ENCODE assay signal across 8 cellular contexts in genomic region chr12:6532051-6532926, GRCh38. TPM values are rescaled to one million over a fixed set of nuclear protein-coding genes. Genes with fewer than 3 reads are reported as not detected.
DNase-seq lines count a peak whose midpoint lies in the region; ATAC-seq and TF ChIP-seq lines count a peak whose summit lies in the region.

No MANE protein-coding gene starts in this region.

- H3K27me3 Mint-ChIP-seq in dendritic cell treated with granulocyte-macrophage colony-stimulating factor and Interleukin-4, amounts not matched to agents 40 ng/mL and 50 ng/mL, for 4 days: no peaks in the 10 kb centered on the region

- no peaks in the 10 kb centered on the region for H3K9me3 ChIP-seq in right lobe of liver

- H3K9me3 Mint-ChIP-seq in dendritic cell treated with granulocyte-macrophage colony-stimulating factor and Interleukin-4, amounts not matched to agents 40 ng/mL and 50 ng/mL, for 4 days: no peaks in the 10 kb centered on the region

- 2% methylated on average over 9 of the region's 20 CpGs for WGBS in right lobe of liver (ENCODE audit: insufficient coverage, low coverage, low lambda C conversion rate, missing lambda C conversion rate)

- peaks cover 90% of the 10 kb centered on the region for H3K36me3 Mint-ChIP-seq in dendritic cell treated with granulocyte-macrophage colony-stimulating factor and Interleukin-4, amounts not matched to agents 40 ng/mL and 50 ng/mL, for 4 days (ENCODE audit: low read depth)

- peaks cover 5 to 32% (median 20%) of the 10 kb centered on the region in 4 donors for H3K4me1 ChIP-seq in right lobe of liver

- ATAC-seq in GM21529 (IDR thresholded peaks at IDR 0.05; ENCODE audit: unreplicated experiment) (peak; percentile 25), right lobe of liver (peak; percentile 11 to 37 (median 25)), GM21381 (IDR thresholded peaks at IDR 0.05; ENCODE audit: unreplicated experiment) (no peak)

- H3K27ac Mint-ChIP-seq in dendritic cell treated with granulocyte-macrophage colony-stimulating factor and Interleukin-4, amounts not matched to agents 40 ng/mL and 50 ng/mL, for 4 days: peak overlapping the region; percentile 87

- peaks cover 7 to 54% (median 18%) of the 10 kb centered on the region in 4 donors for H3K36me3 ChIP-seq in right lobe of liver

- intact Hi-C loops in dendritic cell treated with granulocyte-macrophage colony-stimulating factor and Interleukin-4, amounts not matched to agents 40 ng/mL and 50 ng/mL, for 4 days (cut with micrococcal nuclease): loop anchor here (5.0 to 10.0 kb wide), 2 partner anchors 57 to 210 kb away; partner anchors contain the start of gene VAMP1
- intact Hi-C loops in right lobe of liver (cut with DNase I): loop anchor here in 1 of 2 donors (10.0 kb wide), 1 partner anchor 197 kb away; no protein-coding TSS in a partner anchor

- TF ChIP-seq POLR2A in right lobe of liver (IDR thresholded peaks at IDR 0.05): peak; percentile 55

- H3K4me3 Mint-ChIP-seq in dendritic cell treated with granulocyte-macrophage colony-stimulating factor and Interleukin-4, amounts not matched to agents 40 ng/mL and 50 ng/mL, for 4 days: peak overlapping the region; percentile 91

- peak overlapping the region; percentile 82 to 99 (median 88) for H3K4me3 ChIP-seq in right lobe of liver

- H3K27ac ChIP-seq in right lobe of liver: peak overlapping the region; percentile 93 to 97 (median 95)

- no peak for TF ChIP-seq CTCF in right lobe of liver (IDR thresholded peaks at IDR 0.05)

- no peaks in the 10 kb centered on the region for H3K27me3 ChIP-seq in right lobe of liver

- DNase-seq in AML-193 (lab: John Stamatoyannopoulos, UW): peak; percentile 83 to 88
- DNase-seq in NCI-H345 treated with DMSO at 0.1 percent for 48 hours (lab: John Stamatoyannopoulos, UW; ENCODE audit: unreplicated experiment): peak; percentile 28
- peak; percentile 59 to 86 for DNase-seq in activated CD4-positive, alpha-beta T cell treated with anti-CD3 and anti-CD28 coated beads, Interleukin-2, amount 50 U/mL, for 24 hours (ENCODE audit: low read depth in 1 of 2, low spot score in 1 of 2)
- peak; percentile 62 to 81 (median 77) for DNase-seq in right lobe of liver
- DNase-seq in stimulated activated CD4-positive, alpha-beta T cell treated with anti-CD3 and anti-CD28 coated beads, Interleukin-4, amount 100 ng/mL, for 24 hours: peak; percentile 89

- peaks cover 37% of the 10 kb centered on the region for H3K4me1 Mint-ChIP-seq in dendritic cell treated with granulocyte-macrophage colony-stimulating factor and Interleukin-4, amounts not matched to agents 40 ng/mL and 50 ng/mL, for 4 days (ENCODE audit: low read depth)

RNA-seq across cellular contexts. Expression of gene GAPDH, which starts 2.0 kb away (rescaled TPM):
- 1,000 to 10,000 TPM in 4 of 6 experiments, 100 to 1,000 TPM in 2; 788 to 3,247 (median 1,580) TPM for total RNA-seq in right lobe of liver

RNA-seq across cellular contexts. Expression of gene IFFO1, which starts 23.6 kb away (rescaled TPM):
- total RNA-seq in right lobe of liver: 1 to 10 TPM; 5.5 to 9.3 (median 7.4) TPM

RNA-seq across cellular contexts. Expression of gene NOP2, which starts 35.8 kb away (rescaled TPM):
- 10 to 100 TPM; 12.6 to 20.1 (median 18.5) TPM for total RNA-seq in right lobe of liver

RNA-seq across cellular contexts. Expression of gene NCAPD2, which starts 38.4 kb away (rescaled TPM):
- total RNA-seq in right lobe of liver: 10 to 100 TPM in 2 of 6 experiments, 1 to 10 TPM in 4; 6.2 to 40.9 (median 8.4) TPM

RNA-seq across cellular contexts. Expression of gene MRPL51, which starts 39.2 kb away (rescaled TPM):
- total RNA-seq in right lobe of liver: 100 to 1,000 TPM in 1 of 6 experiments, 10 to 100 TPM in 5; 38.2 to 104 (median 80.2) TPM

Comparison
In these comparisons a context has a peak if more than half of its experiments do, and no peak if none do; other contexts are left out.
1. DNase-seq: peak in every context shown above with its lines; median percentile 89 in stimulated activated CD4-positive, alpha-beta T cell treated with anti-CD3 and anti-CD28 coated beads, Interleukin-4, amount 100 ng/mL, for 24 hours; 86 in AML-193; 77 in right lobe of liver; 72 in activated CD4-positive, alpha-beta T cell treated with anti-CD3 and anti-CD28 coated beads, Interleukin-2, amount 50 U/mL, for 24 hours; 28 in NCI-H345 treated with DMSO at 0.1 percent for 48 hours.